26 cellular contexts compared by ENCODE assay signal in genomic region chr12:100489326-100489725, GRCh38. TPM values are rescaled to one million over a fixed set of nuclear protein-coding genes. Genes with fewer than 3 reads are reported as not detected.
"Had no signal": no experiment of that assay in that cellular context is flagged by ENCODE, and none has a peak within 500 bp of the region (broad histone marks: within the 10 kb centered on the region; RNA-seq: fewer than 3 reads in every experiment).

No MANE protein-coding gene starts in this region.

- H3K27ac Mint-ChIP-seq: activated B cell treated with CpG ODN at 0.5 μM for 24 hours; activated CD4-positive, alpha-beta T cell treated with anti-CD3 and anti-CD28 coated beads, Interleukin-2, amount 10 ng/mL, durations not matched to agents 24 days and 14 days; activated naive CD4-positive, alpha-beta T cell treated with anti-CD3 and anti-CD28 coated beads, Interleukin-2, amount 50 U/mL, for 72 hours; activated naive CD8-positive, alpha-beta T cell treated with anti-CD3 and anti-CD28 coated beads, Interleukin-2, amount 50 U/mL, for 24 hours; T-helper 17 cell had no signal

- H3K36me3 ChIP-seq: brain microvascular endothelial cell had no signal

- H3K27me3 Mint-ChIP-seq: activated B cell treated with CpG ODN at 0.5 μM for 24 hours; activated CD4-positive, alpha-beta T cell treated with anti-CD3 and anti-CD28 coated beads, Interleukin-2, amount 10 ng/mL, durations not matched to agents 24 days and 14 days had no signal

- H3K4me1 Mint-ChIP-seq: activated B cell treated with CpG ODN at 0.5 μM for 24 hours; activated CD4-positive, alpha-beta T cell treated with anti-CD3 and anti-CD28 coated beads, Interleukin-2, amount 10 ng/mL, durations not matched to agents 24 days and 14 days; activated naive CD8-positive, alpha-beta T cell treated with anti-CD3 and anti-CD28 coated beads, Interleukin-2, amount 50 U/mL, for 24 hours; T-helper 17 cell had no signal

- ATAC-seq: activated naive CD4-positive, alpha-beta T cell treated with anti-CD3 and anti-CD28 coated beads, Interleukin-2, amount 50 U/mL, for 72 hours; activated naive CD8-positive, alpha-beta T cell treated with anti-CD3 and anti-CD28 coated beads, Interleukin-2, amount 50 U/mL, for 24 hours; activated T-cell treated with anti-CD3 and anti-CD28 coated beads, Interleukin-2, amount 50 U/mL, for 4 hours; SK-N-SH treated with all-trans-retinoic acid at 6 μM for 48 hours; T-helper 17 cell had no signal

- H3K27me3 ChIP-seq: brain microvascular endothelial cell had no signal

- H3K4me3 Mint-ChIP-seq: activated B cell treated with CpG ODN at 0.5 μM for 24 hours; activated CD4-positive, alpha-beta T cell treated with anti-CD3 and anti-CD28 coated beads, Interleukin-2, amount 10 ng/mL, durations not matched to agents 24 days and 14 days; activated naive CD8-positive, alpha-beta T cell treated with anti-CD3 and anti-CD28 coated beads, Interleukin-2, amount 50 U/mL, for 24 hours; activated T-cell treated with anti-CD3 and anti-CD28 coated beads, Interleukin-2, amount 50 U/mL, for 4 hours; T-helper 17 cell had no signal

- H3K27ac ChIP-seq: brain microvascular endothelial cell, KMS-11 had no signal

- H3K36me3 Mint-ChIP-seq: activated naive CD4-positive, alpha-beta T cell treated with anti-CD3 and anti-CD28 coated beads, Interleukin-2, amount 50 U/mL, for 72 hours had no signal

- DNase-seq: activated B cell treated with CpG ODN at 0.5 μM for 24 hours; activated CD4-positive, alpha-beta T cell treated with anti-CD3 and anti-CD28 coated beads for 1 hour; activated CD4-positive, alpha-beta T cell treated with anti-CD3 and anti-CD28 coated beads, Interleukin-2, amount 10 ng/mL, durations not matched to agents 24 days and 14 days; activated CD4-positive, alpha-beta T cell treated with anti-CD3 and anti-CD28 coated beads, Interleukin-2, amount 50 U/mL, for 48 hours; activated effector memory CD4-positive, alpha-beta T cell treated with anti-CD3 and anti-CD28 coated beads, Interleukin-2, amount 50 U/mL, for 16 hours; activated naive CD4-positive, alpha-beta T cell treated with Interleukin-2 at 50 U/mL for 16 hours; activated naive CD8-positive, alpha-beta T cell treated with anti-CD3 and anti-CD28 coated beads, Interleukin-2, amount 50 U/mL, for 24 hours; activated T-cell treated with anti-CD3 and anti-CD28 coated beads, Interleukin-2, amount 50 U/mL, for 4 hours; brain microvascular endothelial cell; MV-4-11; NCI-H1092 treated with DMSO at 0.1 percent for 48 hours; NCI-H1417 treated with DMSO at 0.1 percent for 48 hours; NCI-H1694; NCI-H2029; NCI-H345; NCI-H510A; NCI-H526 treated with DMSO at 0.1 percent for 48 hours; NCI-H82; SW 1271; T-helper 17 cell; T-helper 9 cell had no signal

- H3K9me3 Mint-ChIP-seq: activated CD4-positive, alpha-beta T cell treated with anti-CD3 and anti-CD28 coated beads, Interleukin-2, amount 10 ng/mL, durations not matched to agents 24 days and 14 days; activated naive CD4-positive, alpha-beta T cell treated with anti-CD3 and anti-CD28 coated beads, Interleukin-2, amount 50 U/mL, for 72 hours; activated naive CD8-positive, alpha-beta T cell treated with anti-CD3 and anti-CD28 coated beads, Interleukin-2, amount 50 U/mL, for 24 hours; activated T-cell treated with anti-CD3 and anti-CD28 coated beads, Interleukin-2, amount 50 U/mL, for 4 hours had no signal

RNA-seq across cellular contexts. Expression of gene NR1H4, which starts 15.7 kb away (rescaled TPM):
- total RNA-seq: activated B cell treated with CpG ODN at 0.5 μM for 24 hours; activated CD4-positive, alpha-beta T cell treated with anti-CD3 and anti-CD28 coated beads, Interleukin-2, amount 10 ng/mL, durations not matched to agents 24 days and 14 days; activated naive CD4-positive, alpha-beta T cell treated with anti-CD3 and anti-CD28 coated beads, Interleukin-2, amount 50 U/mL, for 72 hours; MCF 10A; RPMI7951; T-helper 17 cell had no signal
